Comparison of ENCODE assay signal across 33 cellular contexts in genomic region chr9:79170643-79171042, GRCh38.
"Had no signal": no experiment of that assay in that cellular context is flagged by ENCODE, and none has a peak within 500 bp of the region (broad histone marks: within the 10 kb centered on the region; RNA-seq: fewer than 3 reads in every experiment).

No MANE protein-coding gene starts in this region.

- H3K36me3 ChIP-seq: adrenal gland, ascending aorta, brain microvascular endothelial cell, breast epithelium, cardiac muscle cell had no signal

- H3K9me3 ChIP-seq: adrenal gland, ascending aorta, body of pancreas had no signal

- H3K27ac ChIP-seq: adrenal gland, ascending aorta, body of pancreas, brain microvascular endothelial cell, breast epithelium, cardiac muscle cell had no signal

- FAIRE-seq: astrocyte, bronchial epithelial cell had no signal

- H3K27me3 ChIP-seq: adrenal gland, ascending aorta, body of pancreas, brain microvascular endothelial cell, cardiac muscle cell had no signal

- ATAC-seq: activated naive CD4-positive, alpha-beta T cell treated with anti-CD3 and anti-CD28 coated beads, Interleukin-2, amount 50 U/mL, for 72 hours; activated naive CD8-positive, alpha-beta T cell treated with anti-CD3 and anti-CD28 coated beads, Interleukin-2, amount 50 U/mL, for 24 hours; activated T-cell treated with anti-CD3 and anti-CD28 coated beads, Interleukin-2, amount 50 U/mL, for 4 hours; activated T-cell treated with anti-CD3 and anti-CD28 coated beads, Interleukin-2, amount 50 U/mL, for 72 hours; activated T-helper 17 cell treated with anti-CD3 and anti-CD28 coated beads, Interleukin-2, amount 50 U/mL, for 72 hours; body of pancreas had no signal

- H3K4me3 ChIP-seq: adrenal gland, ascending aorta, body of pancreas, breast epithelium, cardiac muscle cell had no signal

- H3K4me1 ChIP-seq: adrenal gland, ascending aorta, body of pancreas, breast epithelium had no signal

- DNase-seq: activated effector memory CD4-positive, alpha-beta T cell treated with anti-CD3 and anti-CD28 coated beads, Interleukin-2, amount 50 U/mL, for 16 hours; activated effector memory CD4-positive, alpha-beta T cell treated with Interleukin-2 at 50 U/mL for 16 hours; activated gamma-delta T cell; activated gamma-delta T cell treated with Interleukin-2 at 50 U/mL for 16 hours; activated naive CD4-positive, alpha-beta T cell; activated naive CD4-positive, alpha-beta T cell treated with anti-CD3 and anti-CD28 coated beads for 36 hours; activated naive CD4-positive, alpha-beta T cell treated with anti-CD3 and anti-CD28 coated beads, Interleukin-2, amount 10 ng/mL, durations not matched to agents 7 days and 5 days; activated naive CD4-positive, alpha-beta T cell treated with anti-CD3 and anti-CD28 coated beads, Interleukin-2, amount 50 U/mL, for 16 hours; activated naive CD4-positive, alpha-beta T cell treated with Interleukin-2 at 50 U/mL for 16 hours; activated naive CD8-positive, alpha-beta T cell treated with anti-CD3 and anti-CD28 coated beads for 36 hours; activated naive CD8-positive, alpha-beta T cell treated with anti-CD3 and anti-CD28 coated beads, Interleukin-2, amount 10 ng/mL, durations not matched to agents 7 days and 5 days; activated naive CD8-positive, alpha-beta T cell treated with anti-CD3 and anti-CD28 coated beads, Interleukin-2, amount 50 U/mL, for 24 hours; activated T-cell treated with anti-CD3 and anti-CD28 coated beads, Interleukin-2, amount 50 U/mL, for 24 hours; activated T-cell treated with anti-CD3 and anti-CD28 coated beads, Interleukin-2, amount 50 U/mL, for 4 hours; activated T-cell treated with anti-CD3 and anti-CD28 coated beads, Interleukin-2, amount 50 U/mL, for 48 hours; activated T-cell treated with anti-CD3 and anti-CD28 coated beads, Interleukin-2, amount 50 U/mL, for 72 hours; adrenal gland; amniotic stem cell; amygdala; anterior cingulate cortex; aorta; body of pancreas; brain microvascular endothelial cell; caudate nucleus; central memory CD4-positive, alpha-beta T cell; cerebellar nuclear complex had no signal
